Comparison of ENCODE assay signal across 13 cellular contexts in the genomic region with DNA sequence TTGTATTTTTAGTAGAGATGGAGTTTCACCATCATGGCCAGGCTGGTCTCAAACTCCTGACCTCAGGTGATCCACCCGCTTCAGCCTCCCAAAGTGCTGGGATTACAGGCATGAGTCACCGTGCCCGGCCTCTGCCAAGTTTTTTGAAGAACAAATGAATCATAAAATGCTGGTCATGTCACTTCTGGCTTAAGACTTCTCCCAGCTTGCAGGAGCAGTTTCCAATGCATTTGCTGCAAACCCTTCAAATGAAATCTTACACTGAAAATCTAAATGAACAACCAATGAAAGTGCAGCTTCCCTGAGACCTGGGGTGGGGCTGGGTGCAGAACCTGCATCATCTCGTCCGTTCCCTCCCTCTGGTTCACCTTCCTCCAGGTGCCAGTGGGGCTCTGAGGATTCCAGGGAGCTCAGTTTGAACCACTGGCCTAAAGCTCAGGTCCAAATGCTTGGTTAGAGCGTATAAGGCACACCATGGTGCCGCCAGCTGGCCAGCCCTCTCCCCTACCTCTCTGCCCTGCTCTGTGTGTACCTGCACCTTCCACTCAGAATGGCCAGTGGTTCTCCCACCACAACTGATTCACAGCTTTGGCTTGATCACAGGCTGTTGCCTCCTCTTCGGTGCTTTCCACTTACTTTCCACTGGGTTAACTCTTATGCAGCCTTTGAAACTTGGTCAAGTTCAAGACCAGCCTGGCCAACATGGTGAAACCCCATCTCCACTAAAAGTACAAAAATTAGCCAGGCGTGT. TPM values are rescaled to one million over a fixed set of nuclear protein-coding genes. Genes with fewer than 3 reads are reported as not detected.
DNase-seq lines count a peak whose midpoint lies in the region; ATAC-seq, FAIRE-seq and TF ChIP-seq lines count a peak whose summit lies in the region.
"Had no signal": no experiment of that assay in that cellular context is flagged by ENCODE, and none has a peak within 500 bp of the region (broad histone marks: within the 10 kb centered on the region; RNA-seq: fewer than 3 reads in every experiment).

No MANE protein-coding gene starts in this region.

- TF ChIP-seq CTCF in GM23338 (conservative IDR thresholded peaks at IDR 0.05; ENCODE audit: low read depth in 2 of 2) (no peak), prostate gland (IDR thresholded peaks at IDR 0.05) (no peak)

- H3K4me3 Mint-ChIP-seq in GM23338, result no peak overlapping the region
- H3K4me3 Mint-ChIP-seq: stimulated activated naive CD8-positive, alpha-beta T cell treated with anti-CD3 and anti-CD28 coated beads, Interleukin-15, Interleukin-2, amounts not matched to agents 100 ng/mL and 50 ng/mL, for 24 hours had no signal

- peaks cover 29% of the 10 kb centered on the region for H3K27me3 Mint-ChIP-seq in GM23338 (ENCODE audit: insufficient read depth, low read depth, poor library complexity)

- no peak for ATAC-seq in GM23338

- no peak for FAIRE-seq in GM19239 (lab: Jason Lieb, UNC)

- 34% methylated on average over 9 of the region's 9 CpGs for WGBS in prostate gland

- 0 out of 2 replicates have a peak, but pooled peaks cover 3% of the 10 kb centered on the region for H3F3A ChIP-seq in GM23338 (replicated peaks; ENCODE audit: low read depth)

- H3K36me3 Mint-ChIP-seq in GM23338 (ENCODE audit: low read depth), result no peaks in the 10 kb centered on the region

- H3K27ac Mint-ChIP-seq in GM23338, result no peak overlapping the region
- H3K27ac Mint-ChIP-seq: stimulated activated naive CD8-positive, alpha-beta T cell treated with anti-CD3 and anti-CD28 coated beads, Interleukin-15, Interleukin-2, amounts not matched to agents 100 ng/mL and 50 ng/mL, for 24 hours had no signal

- DNase-seq in GM23338 (ENCODE audit: low spot score) (no peak), NCI-H446 (lab: John Stamatoyannopoulos, UW) (peak; percentile 11 to 62), dermis blood vessel endothelial cell (peak; percentile 51), prostate gland (ENCODE audit: low spot score) (peak; percentile 55), NK-92 (lab: John Stamatoyannopoulos, UW; ENCODE audit: unreplicated experiment) (no peak), hypothalamus (lab: John Stamatoyannopoulos, UW) (no peak), GM19239 (ENCODE audit: insufficient read length, low spot score) (no peak), ureter (ENCODE audit: low spot score) (no peak)
- DNase-seq: caudate nucleus, DND-41, NCI-H510A had no signal

- H3K9me3 Mint-ChIP-seq in GM23338, result no peaks in the 10 kb centered on the region
- H3K9me3 Mint-ChIP-seq: stimulated activated naive CD8-positive, alpha-beta T cell treated with anti-CD3 and anti-CD28 coated beads, Interleukin-15, Interleukin-2, amounts not matched to agents 100 ng/mL and 50 ng/mL, for 24 hours had no signal

- no peak overlapping the region for H3K27ac ChIP-seq in GM23338 (ENCODE audit: low read depth)
- H3K27ac ChIP-seq in prostate gland, result no peak overlapping the region

- H3K4me3 ChIP-seq in GM23338, result no peak overlapping the region
- no peak overlapping the region for H3K4me3 ChIP-seq in prostate gland
- H3K4me3 ChIP-seq: HAP-1 had no signal

- H3K9me3 ChIP-seq in prostate gland, result no peaks in the 10 kb centered on the region
- H3K9me3 ChIP-seq: HAP-1 had no signal

- H3K79me2 ChIP-seq in GM23338 (replicated peaks; ENCODE audit: insufficient read depth), result no peaks in the 10 kb centered on the region

- H3K4me2 ChIP-seq in GM23338, result no peak overlapping the region

- no peaks in the 10 kb centered on the region for H4K20me1 ChIP-seq in GM23338 (replicated peaks; ENCODE audit: insufficient read depth)

- H3K36me3 ChIP-seq in GM23338 (ENCODE audit: insufficient read depth), result no peaks in the 10 kb centered on the region
- no peaks in the 10 kb centered on the region for H3K36me3 ChIP-seq in prostate gland
- H3K36me3 ChIP-seq: HAP-1 had no signal

- no peaks in the 10 kb centered on the region for H3K9me2 ChIP-seq in GM23338 (ENCODE audit: insufficient read depth)

- intact Hi-C loops in prostate gland (cut with DNase I), result no loop called here

- H3K27me3 ChIP-seq in GM23338 (ENCODE audit: insufficient read depth) (peaks cover 5% of the 10 kb centered on the region; the same call in 1 of the 2 replicates), prostate gland (replicated peaks; ENCODE audit: insufficient read depth) (no peaks in the 10 kb centered on the region)

- TF ChIP-seq POLR2A in prostate gland (IDR thresholded peaks at IDR 0.05), result no peak

- H3K4me1 ChIP-seq in GM23338 (ENCODE audit: insufficient read depth) (peaks cover 20% of the 10 kb centered on the region), prostate gland (replicated peaks) (no peaks in the 10 kb centered on the region)
- H3K4me1 ChIP-seq: HAP-1 had no signal

- peaks cover 49% of the 10 kb centered on the region for H3K4me1 Mint-ChIP-seq in GM23338

- peak overlapping the region; percentile 81; the same call in 1 of the 2 replicates for H2AFZ ChIP-seq in GM23338

TF ChIP-seq in GM23338, 12 proteins besides CTCF, POLR2A, EP300 and RAD21 (continues in another document):
- no peak for TF ChIP-seq EZH2 (IDR thresholded peaks at IDR 0.05; ENCODE audit: low read depth, unreplicated experiment)
- TF ChIP-seq EZH2phosphoT487 (IDR thresholded peaks at IDR 0.05; ENCODE audit: unreplicated experiment), result no peak
- TF ChIP-seq NANOG (IDR thresholded peaks at IDR 0.05; ENCODE audit: borderline replicate concordance), result no peak
- no peak for TF ChIP-seq STAT1 (IDR thresholded peaks at IDR 0.05; ENCODE audit: unreplicated experiment)
- no peak for TF ChIP-seq JUNB (IDR thresholded peaks at IDR 0.05; ENCODE audit: unreplicated experiment)
- no peak for TF ChIP-seq ZNF331 (CRISPR knock-in tag; IDR thresholded peaks at IDR 0.05; ENCODE audit: low read depth)
- no peak for TF ChIP-seq POLR2AphosphoS5 (IDR thresholded peaks at IDR 0.05; ENCODE audit: low read depth)
- TF ChIP-seq ZNF114 (CRISPR knock-in tag; IDR thresholded peaks at IDR 0.05), result no peak
- no peak for TF ChIP-seq CREB1 (CRISPR knock-in tag; IDR thresholded peaks at IDR 0.05; ENCODE audit: low read depth)
- TF ChIP-seq, protein P1, sequence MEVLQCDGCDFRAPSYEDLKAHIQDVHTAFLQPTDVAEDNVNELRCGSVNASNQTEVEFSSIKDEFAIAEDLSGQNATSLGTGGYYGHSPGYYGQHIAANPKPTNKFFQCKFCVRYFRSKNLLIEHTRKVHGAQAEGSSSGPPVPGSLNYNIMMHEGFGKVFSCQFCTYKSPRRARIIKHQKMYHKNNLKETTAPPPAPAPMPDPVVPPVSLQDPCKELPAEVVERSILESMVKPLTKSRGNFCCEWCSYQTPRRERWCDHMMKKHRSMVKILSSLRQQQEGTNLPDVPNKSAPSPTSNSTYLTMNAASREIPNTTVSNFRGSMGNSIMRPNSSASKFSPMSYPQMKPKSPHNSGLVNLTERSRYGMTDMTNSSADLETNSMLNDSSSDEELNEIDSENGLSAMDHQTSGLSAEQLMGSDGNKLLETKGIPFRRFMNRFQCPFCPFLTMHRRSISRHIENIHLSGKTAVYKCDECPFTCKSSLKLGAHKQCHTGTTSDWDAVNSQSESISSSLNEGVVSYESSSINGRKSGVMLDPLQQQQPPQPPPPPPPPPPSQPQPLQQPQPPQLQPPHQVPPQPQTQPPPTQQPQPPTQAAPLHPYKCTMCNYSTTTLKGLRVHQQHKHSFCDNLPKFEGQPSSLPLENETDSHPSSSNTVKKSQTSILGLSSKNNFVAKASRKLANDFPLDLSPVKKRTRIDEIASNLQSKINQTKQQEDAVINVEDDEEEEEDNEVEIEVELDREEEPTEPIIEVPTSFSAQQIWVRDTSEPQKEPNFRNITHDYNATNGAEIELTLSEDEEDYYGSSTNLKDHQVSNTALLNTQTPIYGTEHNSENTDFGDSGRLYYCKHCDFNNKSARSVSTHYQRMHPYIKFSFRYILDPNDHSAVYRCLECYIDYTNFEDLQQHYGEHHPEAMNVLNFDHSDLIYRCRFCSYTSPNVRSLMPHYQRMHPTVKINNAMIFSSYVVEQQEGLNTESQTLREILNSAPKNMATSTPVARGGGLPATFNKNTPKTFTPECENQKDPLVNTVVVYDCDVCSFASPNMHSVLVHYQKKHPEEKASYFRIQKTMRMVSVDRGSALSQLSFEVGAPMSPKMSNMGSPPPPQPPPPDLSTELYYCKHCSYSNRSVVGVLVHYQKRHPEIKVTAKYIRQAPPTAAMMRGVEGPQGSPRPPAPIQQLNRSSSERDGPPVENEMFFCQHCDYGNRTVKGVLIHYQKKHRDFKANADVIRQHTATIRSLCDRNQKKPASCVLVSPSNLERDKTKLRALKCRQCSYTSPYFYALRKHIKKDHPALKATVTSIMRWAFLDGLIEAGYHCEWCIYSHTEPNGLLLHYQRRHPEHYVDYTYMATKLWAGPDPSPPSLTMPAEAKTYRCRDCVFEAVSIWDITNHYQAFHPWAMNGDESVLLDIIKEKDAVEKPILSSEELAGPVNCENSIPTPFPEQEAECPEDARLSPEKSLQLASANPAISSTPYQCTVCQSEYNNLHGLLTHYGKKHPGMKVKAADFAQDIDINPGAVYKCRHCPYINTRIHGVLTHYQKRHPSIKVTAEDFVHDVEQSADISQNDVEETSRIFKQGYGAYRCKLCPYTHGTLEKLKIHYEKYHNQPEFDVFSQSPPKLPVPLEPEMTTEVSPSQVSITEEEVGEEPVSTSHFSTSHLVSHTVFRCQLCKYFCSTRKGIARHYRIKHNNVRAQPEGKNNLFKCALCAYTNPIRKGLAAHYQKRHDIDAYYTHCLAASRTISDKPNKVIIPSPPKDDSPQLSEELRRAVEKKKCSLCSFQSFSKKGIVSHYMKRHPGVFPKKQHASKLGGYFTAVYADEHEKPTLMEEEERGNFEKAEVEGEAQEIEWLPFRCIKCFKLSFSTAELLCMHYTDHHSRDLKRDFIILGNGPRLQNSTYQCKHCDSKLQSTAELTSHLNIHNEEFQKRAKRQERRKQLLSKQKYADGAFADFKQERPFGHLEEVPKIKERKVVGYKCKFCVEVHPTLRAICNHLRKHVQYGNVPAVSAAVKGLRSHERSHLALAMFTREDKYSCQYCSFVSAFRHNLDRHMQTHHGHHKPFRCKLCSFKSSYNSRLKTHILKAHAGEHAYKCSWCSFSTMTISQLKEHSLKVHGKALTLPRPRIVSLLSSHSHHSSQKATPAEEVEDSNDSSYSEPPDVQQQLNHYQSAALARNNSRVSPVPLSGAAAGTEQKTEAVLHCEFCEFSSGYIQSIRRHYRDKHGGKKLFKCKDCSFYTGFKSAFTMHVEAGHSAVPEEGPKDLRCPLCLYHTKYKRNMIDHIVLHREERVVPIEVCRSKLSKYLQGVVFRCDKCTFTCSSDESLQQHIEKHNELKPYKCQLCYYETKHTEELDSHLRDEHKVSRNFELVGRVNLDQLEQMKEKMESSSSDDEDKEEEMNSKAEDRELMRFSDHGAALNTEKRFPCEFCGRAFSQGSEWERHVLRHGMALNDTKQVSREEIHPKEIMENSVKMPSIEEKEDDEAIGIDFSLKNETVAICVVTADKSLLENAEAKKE (CRISPR knock-in tag; IDR thresholded peaks at IDR 0.05), result no peak

RNA-seq across cellular contexts. Expression of a gene that starts 39.7 kb away (rescaled TPM):
- total RNA-seq in GM23338 (2014; rRNA removed; shearing (Covaris generic)), result 63.4 and 74.8 TPM in 2 replicates
- polyA plus RNA-seq in GM23338 (2016; fragmentation: Nextera tagmentation; extraction: Ambion mirVana), result 38.0 and 42.5 TPM in 2 replicates
- 27.4 and 38.7 TPM in 2 replicates for total RNA-seq in dermis blood vessel endothelial cell
- 100 to 1,000 TPM in 1 of 2 donors, 10 to 100 TPM in 1; 40.4 to 111 TPM for total RNA-seq in prostate gland
- total RNA-seq in ureter, result 58.4 TPM

Comparison
In these comparisons a context has a peak if more than half of its experiments do, and no peak if none do; other contexts are left out.
1. DNase-seq: peak in NCI-H446 (2 of 2), dermis blood vessel endothelial cell (single experiment) and prostate gland (single experiment); none in GM23338 (single experiment), NK-92 (single experiment), hypothalamus (0 of 51), GM19239 (single experiment) and ureter (single experiment).